ENCODE assay signal across 1 cellular context in genomic region chr1:86277909-86278308, GRCh38.
TF ChIP-seq lines count a peak whose summit lies in the region.

No MANE protein-coding gene starts in this region.

TF ChIP-seq in WTC11, 78 proteins besides CTCF, POLR2A, EP300 and RAD21 (continued from another document):
- no peak for TF ChIP-seq ZNF532 (CRISPR knock-in tag; IDR thresholded peaks at IDR 0.05; ENCODE audit: borderline replicate concordance)
- no peak for TF ChIP-seq ZBTB21 (CRISPR knock-in tag; IDR thresholded peaks at IDR 0.05; ENCODE audit: borderline replicate concordance)
- TF ChIP-seq TCF7 (CRISPR knock-in tag; IDR thresholded peaks at IDR 0.05; ENCODE audit: low read depth), result no peak
- no peak for TF ChIP-seq SMAD4 (CRISPR knock-in tag; IDR thresholded peaks at IDR 0.05)
- TF ChIP-seq GRHL2 (CRISPR knock-in tag; IDR thresholded peaks at IDR 0.05; ENCODE audit: insufficient replicate concordance, severe bottlenecking), result no peak
- TF ChIP-seq ZBTB43 (CRISPR knock-in tag; IDR thresholded peaks at IDR 0.05), result no peak
- no peak for TF ChIP-seq ARID4B (CRISPR knock-in tag; IDR thresholded peaks at IDR 0.05; ENCODE audit: borderline replicate concordance)
- no peak for TF ChIP-seq FOXP4 (CRISPR knock-in tag; IDR thresholded peaks at IDR 0.05)
- TF ChIP-seq ERG (CRISPR knock-in tag; IDR thresholded peaks at IDR 0.05), result no peak
- TF ChIP-seq AFF4 (CRISPR knock-in tag; IDR thresholded peaks at IDR 0.05; ENCODE audit: borderline replicate concordance), result no peak
- TF ChIP-seq ATF1 (CRISPR knock-in tag; IDR thresholded peaks at IDR 0.05), result no peak
- no peak for TF ChIP-seq CDX4 (CRISPR knock-in tag; IDR thresholded peaks at IDR 0.05; ENCODE audit: borderline replicate concordance)
- TF ChIP-seq ZNF219 (CRISPR knock-in tag; IDR thresholded peaks at IDR 0.05; ENCODE audit: borderline replicate concordance), result no peak
- no peak for TF ChIP-seq PRRX2 (CRISPR knock-in tag; IDR thresholded peaks at IDR 0.05)
- TF ChIP-seq ZNF121 (CRISPR knock-in tag; IDR thresholded peaks at IDR 0.05), result no peak
- no peak for TF ChIP-seq SP1 (CRISPR knock-in tag; conservative IDR thresholded peaks at IDR 0.05)
